ENCODE assay signal across 12 cellular contexts in genomic region chr2:233208382-233209116, GRCh38. TPM values are rescaled to one million over a fixed set of nuclear protein-coding genes. Genes with fewer than 3 reads are reported as not detected.
DNase-seq lines count a peak whose midpoint lies in the region; ATAC-seq, FAIRE-seq and TF ChIP-seq lines count a peak whose summit lies in the region.
"Had no signal": no experiment of that assay in that cellular context is flagged by ENCODE, and none has a peak within 500 bp of the region (broad histone marks: within the 10 kb centered on the region; RNA-seq: fewer than 3 reads in every experiment).

No MANE protein-coding gene starts in this region.

- H3K36me3 ChIP-seq in RWPE2 (ENCODE audit: low read depth) (0 out of 2 replicates have a peak, but pooled peaks cover under 1% of the 10 kb centered on the region), iPS-20b (ENCODE audit: insufficient read depth, low read depth, low read length) (no peaks in the 10 kb centered on the region)

- H3K4me1 Mint-ChIP-seq in chondrocyte (ENCODE audit: low read depth), result peaks cover 34% of the 10 kb centered on the region
- peaks cover 8% of the 10 kb centered on the region for H3K4me1 Mint-ChIP-seq in activated CD8-positive, alpha-beta memory T cell treated with anti-CD3 and anti-CD28 coated beads, Interleukin-2, amount 10 ng/mL, durations not matched to agents 7 days and 5 days

- H3K4me3 ChIP-seq in RWPE2 (ENCODE audit: severe bottlenecking) (no peak overlapping the region), iPS-20b (ENCODE audit: low read length) (no peak overlapping the region)
- H3K4me3 ChIP-seq: heart right ventricle, tibial nerve had no signal

- CTCF ChIA-PET in activated CD8-positive, alpha-beta memory T cell treated with anti-CD3 and anti-CD28 coated beads, Interleukin-2, amount 10 ng/mL, durations not matched to agents 7 days and 5 days (lab: Charles Lee), result no interaction called here

- H3K9me3 ChIP-seq in RWPE2 (ENCODE audit: severe bottlenecking), result no peaks in the 10 kb centered on the region
- no peaks in the 10 kb centered on the region for H3K9me3 ChIP-seq in iPS-20b (ENCODE audit: insufficient read depth, low read depth, low read length)

- no peak for DNase-seq in activated naive CD4-positive, alpha-beta T cell treated with anti-CD3 and anti-CD28 coated beads, Interleukin-2, amount 50 U/mL, for 72 hours (ENCODE audit: low spot score in 2 of 2)
- DNase-seq in activated naive CD4-positive, alpha-beta T cell treated with Interleukin-2 at 50 U/mL for 16 hours, result no peak
- no peak for DNase-seq in RWPE2 (ENCODE audit: low spot score)
- DNase-seq in urothelium cell line (ENCODE audit: low spot score), result peak; percentile 36
- DNase-seq in chondrocyte (ENCODE audit: low spot score), result no peak
- DNase-seq in activated CD8-positive, alpha-beta memory T cell treated with anti-CD3 and anti-CD28 coated beads, Interleukin-2, amount 10 ng/mL, durations not matched to agents 7 days and 5 days, result no peak
- DNase-seq: activated T-cell treated with anti-CD3 and anti-CD28 coated beads for 4 hours, cortex of kidney, heart right ventricle had no signal

- TF ChIP-seq CTCF in RWPE2 (IDR thresholded peaks at IDR 0.05; ENCODE audit: poor library complexity, severe bottlenecking) (peak; percentile 23), chondrocyte (IDR thresholded peaks at IDR 0.05) (no peak)

- no peaks in the 10 kb centered on the region for H3K9me3 Mint-ChIP-seq in activated naive CD4-positive, alpha-beta T cell treated with anti-CD3 and anti-CD28 coated beads, Interleukin-2, amount 50 U/mL, for 72 hours
- H3K9me3 Mint-ChIP-seq in chondrocyte (ENCODE audit: low read depth), result peaks cover 2% of the 10 kb centered on the region
- no peaks in the 10 kb centered on the region for H3K9me3 Mint-ChIP-seq in activated CD8-positive, alpha-beta memory T cell treated with anti-CD3 and anti-CD28 coated beads, Interleukin-2, amount 10 ng/mL, durations not matched to agents 7 days and 5 days (ENCODE audit: low read depth)

- no peaks in the 10 kb centered on the region for H3K27me3 ChIP-seq in RWPE2 (ENCODE audit: insufficient read depth, poor library complexity, severe bottlenecking)
- no peaks in the 10 kb centered on the region for H3K27me3 ChIP-seq in iPS-20b (ENCODE audit: insufficient read depth, low read length)
- H3K27me3 ChIP-seq: heart right ventricle, tibial nerve had no signal

- peaks cover 46% of the 10 kb centered on the region for H3K4me1 ChIP-seq in RWPE2 (ENCODE audit: insufficient read depth, poor library complexity, severe bottlenecking)
- H3K4me1 ChIP-seq in iPS-20b (ENCODE audit: insufficient read depth, low read length), result peaks cover 21% of the 10 kb centered on the region

- peaks cover 0 to 14% of the 10 kb centered on the region in 2 donors for H3K36me3 Mint-ChIP-seq in activated naive CD4-positive, alpha-beta T cell treated with anti-CD3 and anti-CD28 coated beads, Interleukin-2, amount 50 U/mL, for 72 hours
- peaks cover 1% of the 10 kb centered on the region for H3K36me3 Mint-ChIP-seq in chondrocyte (ENCODE audit: low read depth)
- H3K36me3 Mint-ChIP-seq in activated CD8-positive, alpha-beta memory T cell treated with anti-CD3 and anti-CD28 coated beads, Interleukin-2, amount 10 ng/mL, durations not matched to agents 7 days and 5 days, result peaks cover 17% of the 10 kb centered on the region

- no peaks in the 10 kb centered on the region for H3K27me3 Mint-ChIP-seq in chondrocyte (ENCODE audit: low read depth)
- no peaks in the 10 kb centered on the region for H3K27me3 Mint-ChIP-seq in activated CD8-positive, alpha-beta memory T cell treated with anti-CD3 and anti-CD28 coated beads, Interleukin-2, amount 10 ng/mL, durations not matched to agents 7 days and 5 days

- peak overlapping the region; percentile 40 for H3K27ac ChIP-seq in RWPE2 (ENCODE audit: poor library complexity, severe bottlenecking)
- no peak overlapping the region for H3K27ac ChIP-seq in iPS-20b (ENCODE audit: low read length)
- H3K27ac ChIP-seq: heart right ventricle had no signal

- FAIRE-seq in urothelium cell line (lab: Jason Lieb, UNC), result no peak

- peak overlapping the region; percentile 24 to 65 for H3K27ac Mint-ChIP-seq in activated naive CD4-positive, alpha-beta T cell treated with anti-CD3 and anti-CD28 coated beads, Interleukin-2, amount 50 U/mL, for 72 hours
- no peak overlapping the region for H3K27ac Mint-ChIP-seq in chondrocyte (ENCODE audit: unreplicated experiment)
- H3K27ac Mint-ChIP-seq in activated CD8-positive, alpha-beta memory T cell treated with anti-CD3 and anti-CD28 coated beads, Interleukin-2, amount 10 ng/mL, durations not matched to agents 7 days and 5 days, result no peak overlapping the region

- ATAC-seq in activated naive CD4-positive, alpha-beta T cell treated with anti-CD3 and anti-CD28 coated beads, Interleukin-2, amount 50 U/mL, for 72 hours, result peak; percentile 20 to 24
- ATAC-seq in RWPE2 (ENCODE audit: low read depth) (peak; percentile 38), HG03565 (IDR thresholded peaks at IDR 0.05; ENCODE audit: unreplicated experiment) (no peak)
- ATAC-seq in activated CD8-positive, alpha-beta memory T cell treated with anti-CD3 and anti-CD28 coated beads, Interleukin-2, amount 10 ng/mL, durations not matched to agents 7 days and 5 days, result no peak

- H3K9ac ChIP-seq in iPS-20b (ENCODE audit: low read depth, low read length), result peak overlapping the region; percentile 47; the same call in 1 of the 2 replicates

- H3K4me3 Mint-ChIP-seq in chondrocyte (ENCODE audit: unreplicated experiment), result no peak overlapping the region
- H3K4me3 Mint-ChIP-seq in activated CD8-positive, alpha-beta memory T cell treated with anti-CD3 and anti-CD28 coated beads, Interleukin-2, amount 10 ng/mL, durations not matched to agents 7 days and 5 days, result no peak overlapping the region

RNA-seq across cellular contexts. Expression of gene ATG16L1, which starts 42.9 kb away (rescaled TPM):
- 10 to 100 TPM; 30.6 to 34.2 TPM for total RNA-seq in activated naive CD4-positive, alpha-beta T cell treated with anti-CD3 and anti-CD28 coated beads, Interleukin-2, amount 50 U/mL, for 72 hours
- total RNA-seq in chondrocyte, result 23.8 to 25.7 TPM (median 24.8 TPM) in 3 replicates
- total RNA-seq in activated CD8-positive, alpha-beta memory T cell treated with anti-CD3 and anti-CD28 coated beads, Interleukin-2, amount 10 ng/mL, durations not matched to agents 7 days and 5 days, result 10 to 100 TPM; 62.8 to 63.8 TPM

Comparison
In these comparisons a context has a peak if more than half of its experiments do, and no peak if none do; other contexts are left out.
1. ATAC-seq: peak in activated naive CD4-positive, alpha-beta T cell treated with anti-CD3 and anti-CD28 coated beads, Interleukin-2, amount 50 U/mL, for 72 hours (2 of 2) and RWPE2 (single experiment); none in HG03565 (single experiment) and activated CD8-positive, alpha-beta memory T cell treated with anti-CD3 and anti-CD28 coated beads, Interleukin-2, amount 10 ng/mL, durations not matched to agents 7 days and 5 days (single experiment).
2. H3K27ac Mint-ChIP-seq: peak in activated naive CD4-positive, alpha-beta T cell treated with anti-CD3 and anti-CD28 coated beads, Interleukin-2, amount 50 U/mL, for 72 hours (2 of 2); none in chondrocyte (single experiment) and activated CD8-positive, alpha-beta memory T cell treated with anti-CD3 and anti-CD28 coated beads, Interleukin-2, amount 10 ng/mL, durations not matched to agents 7 days and 5 days (single experiment).